Comparison of ENCODE assay signal across 8 cellular contexts in genomic region chr12:93569656-93570551, GRCh38. TPM values are rescaled to one million over a fixed set of nuclear protein-coding genes. Genes with fewer than 3 reads are reported as not detected.
DNase-seq lines count a peak whose midpoint lies in the region; ATAC-seq and TF ChIP-seq lines count a peak whose summit lies in the region.

No MANE protein-coding gene starts in this region.

- peak; percentile 81 for TF ChIP-seq CTCF in AG09319 (IDR thresholded peaks at IDR 0.05; ENCODE audit: low read depth, low read length)

- H3K9me3 ChIP-seq in mononuclear cell (ENCODE audit: low read depth, low read length) = no peaks in the 10 kb centered on the region

- peak overlapping the region; percentile 63 for H3K4me3 ChIP-seq in mononuclear cell (ENCODE audit: low read length)

- peaks cover 44% of the 10 kb centered on the region for H3K27me3 ChIP-seq in mononuclear cell (ENCODE audit: insufficient read depth, low read length)

- peaks cover 40% of the 10 kb centered on the region for H3K4me1 ChIP-seq in mononuclear cell (ENCODE audit: insufficient read depth, low read length)

- DNase-seq in AG09319 (ENCODE audit: extremely low read depth, low read depth) (peak; percentile 75), NCI-H82 treated with DMSO at 0.1 percent for 48 hours (lab: John Stamatoyannopoulos, UW; ENCODE audit: unreplicated experiment) (peak; percentile 71), activated T-cell treated with anti-CD3 and anti-CD28 coated beads for 1 hour (ENCODE audit: low read depth) (peak; percentile 72), epidermal melanocyte (ENCODE audit: insufficient read length, low spot score) (peak; percentile 86)
- peak; percentile 69 to 71 for DNase-seq in stimulated activated CD8-positive, alpha-beta memory T cell treated with anti-CD3 and anti-CD28 coated beads, Interleukin-2, amount 100 ng/mL, for 48 hours (ENCODE audit: low read depth in 2 of 2)

- ATAC-seq in GM18870 (IDR thresholded peaks at IDR 0.05; ENCODE audit: unreplicated experiment) (peak; percentile 28), HG03342 (IDR thresholded peaks at IDR 0.05; ENCODE audit: unreplicated experiment) (peak; percentile 38)

RNA-seq across cellular contexts. Expression of gene SOCS2, which starts 2.6 kb away (rescaled TPM):
- 6.9 TPM for total RNA-seq in mononuclear cell

Comparison
In these comparisons a context has a peak if more than half of its experiments do, and no peak if none do; other contexts are left out.
1. Peak in every context shown above with its lines: DNase-seq, ATAC-seq and H3K4me3 ChIP-seq.